17 cellular contexts compared by ENCODE assay signal in the genomic region with DNA sequence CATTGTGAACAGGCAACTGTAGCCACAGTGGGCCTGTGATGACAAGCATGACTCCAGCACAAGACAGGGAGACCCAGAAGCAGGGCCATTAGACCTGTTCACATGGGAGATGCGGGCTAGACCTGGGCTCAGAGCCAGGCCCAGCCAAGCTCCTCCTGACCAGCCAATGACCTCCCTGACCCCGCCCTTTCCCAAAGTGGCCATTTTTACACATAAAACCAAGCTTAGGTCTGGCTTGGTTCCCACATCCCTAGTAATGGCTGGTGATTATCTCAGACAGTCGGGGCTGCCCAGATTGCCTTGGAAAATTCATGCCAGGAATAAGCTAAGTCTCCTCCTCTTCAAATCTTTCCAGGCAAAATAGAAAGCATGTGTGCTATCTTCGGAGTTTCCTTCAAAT.
A peak's percentile ranks its signal among the peaks of the same experiment; 100 is the strongest.
DNase-seq lines count a peak whose midpoint lies in the region; ATAC-seq and TF ChIP-seq lines count a peak whose summit lies in the region.
"Had no signal": no experiment of that assay in that cellular context is flagged by ENCODE, and none has a peak within 500 bp of the region (broad histone marks: within the 10 kb centered on the region; RNA-seq: fewer than 3 reads in every experiment).

No MANE protein-coding gene starts in this region.

- DNase-seq in DMS 273 (lab: John Stamatoyannopoulos, UW; ENCODE audit: unreplicated experiment) (peak; percentile 14), DMS 273 treated with DMSO at 0.1 percent for 48 hours (lab: John Stamatoyannopoulos, UW) (no peak), adipocyte (ENCODE audit: low read depth) (peak; percentile 36), left ventricle myocardium superior (peak; percentile 78), uterus (peak; percentile 19 to 39), chondrocyte (ENCODE audit: low spot score) (no peak)
- no peak for DNase-seq in activated T-cell treated with anti-CD3 and anti-CD28 coated beads, Interleukin-2, amount 50 U/mL, for 48 hours
- DNase-seq: activated CD4-positive, CD25-positive, alpha-beta regulatory T cell; activated naive CD4-positive, alpha-beta T cell treated with anti-CD3 and anti-CD28 coated beads, Interleukin-2, amount 10 ng/mL, durations not matched to agents 7 days and 5 days; glutamatergic neuron; kidney glomerular epithelial cell; PC-3; T-cell had no signal

- no peak overlapping the region for H3K27ac Mint-ChIP-seq in chondrocyte (ENCODE audit: unreplicated experiment)
- H3K27ac Mint-ChIP-seq: activated naive CD4-positive, alpha-beta T cell treated with anti-CD3 and anti-CD28 coated beads, Interleukin-2, amount 10 ng/mL, durations not matched to agents 7 days and 5 days; T-cell had no signal

- H3K4me3 Mint-ChIP-seq in chondrocyte (ENCODE audit: unreplicated experiment) = no peak overlapping the region
- H3K4me3 Mint-ChIP-seq: activated naive CD4-positive, alpha-beta T cell treated with anti-CD3 and anti-CD28 coated beads, Interleukin-2, amount 10 ng/mL, durations not matched to agents 7 days and 5 days; central memory CD8-positive, alpha-beta T cell; T-cell had no signal

- peaks cover 3% of the 10 kb centered on the region for H3K4me1 Mint-ChIP-seq in chondrocyte (ENCODE audit: low read depth)
- H3K4me1 Mint-ChIP-seq: activated naive CD4-positive, alpha-beta T cell treated with anti-CD3 and anti-CD28 coated beads, Interleukin-2, amount 10 ng/mL, durations not matched to agents 7 days and 5 days; central memory CD8-positive, alpha-beta T cell; T-cell had no signal

- H3K4me3 ChIP-seq in adipocyte (ENCODE audit: low read length) (no peak overlapping the region), uterus (no peak overlapping the region)
- H3K4me3 ChIP-seq: thyroid gland had no signal

- TF ChIP-seq CTCF in uterus (IDR thresholded peaks at IDR 0.05) = no peak
- no peak for TF ChIP-seq CTCF in chondrocyte (IDR thresholded peaks at IDR 0.05)

- H3K9ac ChIP-seq in adipocyte (ENCODE audit: low read length) = no peak overlapping the region

- ATAC-seq in left ventricle myocardium superior = peak; percentile 80
- ATAC-seq in HG03095 (IDR thresholded peaks at IDR 0.05; ENCODE audit: unreplicated experiment) = no peak
- ATAC-seq: PC-3, T-cell had no signal

- no peaks in the 10 kb centered on the region for H3K9me3 Mint-ChIP-seq in chondrocyte (ENCODE audit: low read depth)
- H3K9me3 Mint-ChIP-seq: activated naive CD4-positive, alpha-beta T cell treated with anti-CD3 and anti-CD28 coated beads, Interleukin-2, amount 10 ng/mL, durations not matched to agents 7 days and 5 days; central memory CD8-positive, alpha-beta T cell had no signal

- no peaks in the 10 kb centered on the region for H3K36me3 Mint-ChIP-seq in chondrocyte (ENCODE audit: low read depth)
- H3K36me3 Mint-ChIP-seq: activated naive CD4-positive, alpha-beta T cell treated with anti-CD3 and anti-CD28 coated beads, Interleukin-2, amount 10 ng/mL, durations not matched to agents 7 days and 5 days; T-cell had no signal

- H3K27ac ChIP-seq in uterus = no peak overlapping the region
- H3K27ac ChIP-seq: 22Rv1 had no signal

- no peaks in the 10 kb centered on the region for H3K27me3 ChIP-seq in adipocyte (replicated peaks; ENCODE audit: control insufficient read depth, insufficient read depth, low read length)
- no peaks in the 10 kb centered on the region for H3K27me3 ChIP-seq in uterus
- H3K27me3 ChIP-seq: thyroid gland had no signal

- intact Hi-C loops in left ventricle myocardium superior (cut with micrococcal nuclease) (no loop called here), uterus (cut with DNase I; ENCODE audit: low total_unique reads) (no loop called here)

- no peak for TF ChIP-seq POLR2A in uterus (IDR thresholded peaks at IDR 0.05)

- H3K36me3 ChIP-seq in adipocyte (ENCODE audit: control insufficient read depth, insufficient read depth, low read length, severe bottlenecking) (no peaks in the 10 kb centered on the region), uterus (no peaks in the 10 kb centered on the region)
- H3K36me3 ChIP-seq: thyroid gland had no signal

- H3K4me1 ChIP-seq in adipocyte (ENCODE audit: control insufficient read depth, insufficient read depth, low read length) (peaks cover 26% of the 10 kb centered on the region), uterus (no peaks in the 10 kb centered on the region)

- H3K9me3 ChIP-seq in adipocyte (ENCODE audit: control insufficient read depth, low read length) (no peaks in the 10 kb centered on the region), uterus (no peaks in the 10 kb centered on the region)
- H3K9me3 ChIP-seq: thyroid gland had no signal

- no peaks in the 10 kb centered on the region for H3K27me3 Mint-ChIP-seq in chondrocyte (ENCODE audit: low read depth)
- H3K27me3 Mint-ChIP-seq: activated naive CD4-positive, alpha-beta T cell treated with anti-CD3 and anti-CD28 coated beads, Interleukin-2, amount 10 ng/mL, durations not matched to agents 7 days and 5 days; central memory CD8-positive, alpha-beta T cell; T-cell had no signal

Comparison
In these comparisons a context has a peak if more than half of its experiments do, and no peak if none do; other contexts are left out.
1. DNase-seq: peak in DMS 273 (single experiment), adipocyte (single experiment), left ventricle myocardium superior (single experiment) and uterus (2 of 2); none in DMS 273 treated with DMSO at 0.1 percent for 48 hours (single experiment), chondrocyte (single experiment) and activated T-cell treated with anti-CD3 and anti-CD28 coated beads, Interleukin-2, amount 50 U/mL, for 48 hours (0 of 2).